ENCODE assay signal across 11 cellular contexts in the genomic region with DNA sequence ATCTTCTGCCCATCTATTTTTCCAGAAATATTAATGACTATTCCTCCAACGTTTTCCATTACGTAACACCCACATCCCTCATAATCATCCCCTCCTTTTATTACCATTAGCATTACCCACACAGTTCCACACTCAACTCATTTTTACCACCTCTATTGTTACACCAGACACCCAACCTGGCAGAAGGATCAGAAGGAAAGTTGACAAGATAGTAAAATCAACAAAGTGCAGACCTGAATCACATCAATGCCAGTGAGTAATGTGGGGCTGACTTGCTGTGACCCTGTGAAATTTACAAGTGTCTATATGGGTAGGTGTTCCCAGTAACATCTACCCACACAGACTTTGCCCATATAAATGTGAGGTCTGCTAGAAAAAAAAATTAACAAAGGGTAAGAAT.
"Had no signal": no experiment of that assay in that cellular context is flagged by ENCODE, and none has a peak within 500 bp of the region (broad histone marks: within the 10 kb centered on the region; RNA-seq: fewer than 3 reads in every experiment).

No MANE protein-coding gene starts in this region.

- H3K4me1 ChIP-seq: HAP-1 had no signal

- H3K4me2 ChIP-seq: GM23338 had no signal

- H2AFZ ChIP-seq: GM23248, GM23338 had no signal

- H3K4me1 Mint-ChIP-seq: GM23338, H9 had no signal

- H3K27ac Mint-ChIP-seq: GM23338, HFFc6 had no signal

- H3K4me3 ChIP-seq: GM23248, GM23338, HAP-1 had no signal

- H3K4me3 Mint-ChIP-seq: GM23338, H9, HFFc6 had no signal

- ATAC-seq: GM23338, HCT116 had no signal

- H3K9me3 Mint-ChIP-seq: GM23338, H9 had no signal

- H3K9me3 ChIP-seq: HAP-1 had no signal

- H3K27ac ChIP-seq: GM23248 had no signal

- H3K9ac ChIP-seq: GM23248 had no signal

- DNase-seq: GM23248, GOT3, H7, H9, HCEC 1CT, HFFc6 had no signal

- FAIRE-seq: H1, H54 had no signal

- H3K36me3 ChIP-seq: HAP-1 had no signal
